In the genomic region with DNA sequence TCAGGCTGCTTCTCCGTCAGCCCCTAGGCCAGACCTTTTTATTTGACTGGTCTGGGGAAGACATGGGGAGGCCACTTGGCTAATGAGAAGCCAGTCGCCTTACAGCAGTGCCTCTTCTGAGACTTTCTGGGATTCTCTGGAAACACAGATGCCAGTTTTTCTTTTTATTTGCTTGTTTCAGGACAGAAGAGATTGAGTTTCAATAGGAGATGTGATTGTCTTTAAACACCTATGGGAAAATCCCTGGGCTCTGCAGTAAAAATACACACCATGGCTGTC, we compare ENCODE assay signal across 8 cellular contexts. TPM values are rescaled to one million over a fixed set of nuclear protein-coding genes. Genes with fewer than 3 reads are reported as not detected.
A peak's percentile ranks its signal among the peaks of the same experiment; 100 is the strongest.
DNase-seq lines count a peak whose midpoint lies in the region; ATAC-seq and TF ChIP-seq lines count a peak whose summit lies in the region.

No MANE protein-coding gene starts in this region.

- H3K9me3 ChIP-seq in T-helper 17 cell (ENCODE audit: control insufficient read depth, low read length, poor library complexity, severe bottlenecking) (no peaks in the 10 kb centered on the region), hepatocyte (ENCODE audit: low read depth) (no peaks in the 10 kb centered on the region), skeletal muscle tissue (ENCODE audit: control insufficient read depth in 3 of 3, low read length in 3 of 3) (no peaks in the 10 kb centered on the region)

- H3K4me3 Mint-ChIP-seq in T-helper 17 cell: peak overlapping the region; percentile 86

- no peaks in the 10 kb centered on the region for H3K27me3 ChIP-seq in hepatocyte
- no peaks in the 10 kb centered on the region for H3K27me3 ChIP-seq in skeletal muscle tissue (ENCODE audit: control insufficient read depth in 3 of 3, insufficient read depth in 3 of 3, low read length in 3 of 3)

- ATAC-seq in GM21447 (IDR thresholded peaks at IDR 0.05; ENCODE audit: unreplicated experiment): peak; percentile 2
- no peak for ATAC-seq in T-helper 17 cell
- no peak for ATAC-seq in GM19452 (IDR thresholded peaks at IDR 0.05; ENCODE audit: unreplicated experiment)
- ATAC-seq in sciatic nerve: no peak
- no peak for ATAC-seq in esophagus mucosa

- peaks cover 59% of the 10 kb centered on the region for H3K4me1 Mint-ChIP-seq in T-helper 17 cell

- intact Hi-C loops in sciatic nerve (cut with DNase I): no loop called here

- DNase-seq in T-helper 17 cell: no peak
- no peak for DNase-seq in hepatocyte (ENCODE audit: low spot score)
- DNase-seq in sciatic nerve (ENCODE audit: low spot score): no peak
- no peak for DNase-seq in T-helper 9 cell

- H3K4me3 ChIP-seq in hepatocyte: no peak overlapping the region
- peak overlapping the region; percentile 44 to 67 (median 54) for H3K4me3 ChIP-seq in skeletal muscle tissue (ENCODE audit: low read length in 3 of 3)

- no peaks in the 10 kb centered on the region for H3K27me3 Mint-ChIP-seq in T-helper 17 cell

- H3K79me2 ChIP-seq in hepatocyte: no peaks in the 10 kb centered on the region

- no peaks in the 10 kb centered on the region for H3K9me2 ChIP-seq in hepatocyte (replicated peaks; ENCODE audit: insufficient read depth)

- peak overlapping the region; percentile 82 to 89 (median 86) for H3K9ac ChIP-seq in skeletal muscle tissue (ENCODE audit: low read depth in 1 of 3, low read length in 3 of 3)

- no peaks in the 10 kb centered on the region for H3K36me3 Mint-ChIP-seq in T-helper 17 cell (ENCODE audit: low read depth)

- WGBS in hepatocyte (ENCODE audit: low lambda C conversion rate, missing lambda C conversion rate): 68% methylated on average over 2 of the region's 2 CpGs

- peak overlapping the region; percentile 58 for H3K4me2 ChIP-seq in hepatocyte

- H2AFZ ChIP-seq in hepatocyte: no peak overlapping the region

- peak overlapping the region; percentile 100 for H3K27ac Mint-ChIP-seq in T-helper 17 cell

- no peak for TF ChIP-seq CTCF in hepatocyte (IDR thresholded peaks at IDR 0.05; ENCODE audit: poor library complexity)

- no peaks in the 10 kb centered on the region for H4K20me1 ChIP-seq in hepatocyte (ENCODE audit: insufficient read depth, poor library complexity, severe bottlenecking)

- peak overlapping the region; percentile 95 for H3K27ac ChIP-seq in hepatocyte
- peak overlapping the region; percentile 94 for H3K27ac ChIP-seq in skeletal muscle tissue (ENCODE audit: low read depth, low read length)

- no peaks in the 10 kb centered on the region for H3K36me3 ChIP-seq in hepatocyte (replicated peaks; ENCODE audit: insufficient read depth, low read depth)
- no peaks in the 10 kb centered on the region for H3K36me3 ChIP-seq in skeletal muscle tissue (ENCODE audit: control insufficient read depth in 3 of 3, insufficient read depth in 3 of 3, low read length in 3 of 3)

- peaks cover 53% of the 10 kb centered on the region for H3K4me1 ChIP-seq in hepatocyte (ENCODE audit: insufficient read depth)
- peaks cover 53 to 59% (median 57%) of the 10 kb centered on the region in 3 donors for H3K4me1 ChIP-seq in skeletal muscle tissue (ENCODE audit: control insufficient read depth in 3 of 3, insufficient read depth in 3 of 3, low read length in 3 of 3)

RNA-seq across cellular contexts. Expression of a gene that starts 15.4 kb away (rescaled TPM):
- total RNA-seq in T-helper 17 cell (100 to 1,000 TPM; 584 to 606 TPM), hepatocyte (192 and 197 TPM in 2 replicates), skeletal muscle tissue (32.4 TPM), sciatic nerve (83.5 TPM), esophagus mucosa (22.6 TPM)
- 253 and 274 TPM in 2 replicates for polyA plus RNA-seq in hepatocyte
